In genomic region chr4:157838366-157838765, GRCh38 we compare ENCODE assay signal across 19 cellular contexts.
"Had no signal": no experiment of that assay in that cellular context is flagged by ENCODE, and none has a peak within 500 bp of the region (broad histone marks: within the 10 kb centered on the region; RNA-seq: fewer than 3 reads in every experiment).

No MANE protein-coding gene starts in this region.

- ATAC-seq: activated CD8-positive, alpha-beta T cell treated with anti-CD3 and anti-CD28 coated beads for 36 hours; activated T-helper 17 cell treated with anti-CD3 and anti-CD28 coated beads, Interleukin-2, amount 50 U/mL, for 72 hours; foreskin keratinocyte; lower lobe of right lung; WTC11 had no signal

- H3K27me3 ChIP-seq: colonic mucosa, foreskin keratinocyte, hepatocyte, right atrium auricular region, thyroid gland had no signal

- DNase-seq: activated CD4-positive, alpha-beta T cell treated with anti-CD3 and anti-CD28 coated beads for 4 hours; activated CD8-positive, alpha-beta T cell treated with anti-CD3 and anti-CD28 coated beads for 36 hours; activated naive CD4-positive, alpha-beta T cell; activated naive CD8-positive, alpha-beta T cell treated with anti-CD3 and anti-CD28 coated beads for 36 hours; activated T-cell treated with anti-CD3 and anti-CD28 coated beads, Interleukin-2, amount 50 U/mL, for 1 hour; colonic mucosa; erythroblast; lower lobe of right lung; stimulated activated CD4-positive, alpha-beta T cell treated with anti-CD3 and anti-CD28 coated beads, Interleukin-12 subunit alpha, Interleukin-12 subunit beta, amount 100 ng/mL, for 4 hours; stimulated activated CD4-positive, alpha-beta T cell treated with anti-CD3 and anti-CD28 coated beads, Interleukin-1b, Interleukin-23, amount 100 ng/mL, for 48 hours; stimulated activated CD8-positive, alpha-beta memory T cell treated with anti-CD3 and anti-CD28 coated beads, Interleukin-4, amount 100 ng/mL, for 48 hours; stimulated activated naive CD4-positive, alpha-beta T cell; SW 1271; thyroid gland had no signal

- H3K9me3 ChIP-seq: colonic mucosa, lower lobe of right lung, right atrium auricular region, thyroid gland had no signal

- H3K4me3 ChIP-seq: colonic mucosa, hepatocyte, lower lobe of right lung, right atrium auricular region, thyroid gland had no signal

- H3K4me1 ChIP-seq: colonic mucosa, foreskin keratinocyte, lower lobe of right lung, right atrium auricular region, thyroid gland had no signal

- H3K36me3 ChIP-seq: colonic mucosa, lower lobe of right lung, right atrium auricular region, thyroid gland had no signal
